Comparison of ENCODE assay signal across 1 cellular context in genomic region chr5:175519006-175519405, GRCh38.
TF ChIP-seq lines count a peak whose summit lies in the region.

No MANE protein-coding gene starts in this region.

TF ChIP-seq in K562, 482 proteins besides CTCF, POLR2A, EP300 and RAD21:
- peak; percentile 19 for TF ChIP-seq RBM25 (IDR thresholded peaks at IDR 0.05; ENCODE audit: low read depth, low read length, severe bottlenecking)
- TF ChIP-seq MIER1 (IDR thresholded peaks at IDR 0.05; ENCODE audit: low read depth) = no peak
- TF ChIP-seq ZNF311 (CRISPR knock-in tag; IDR thresholded peaks at IDR 0.05) = no peak
TF ChIP-seq in K562: peak in this region for 1.
